10 cellular contexts compared by ENCODE assay signal in the genomic region with DNA sequence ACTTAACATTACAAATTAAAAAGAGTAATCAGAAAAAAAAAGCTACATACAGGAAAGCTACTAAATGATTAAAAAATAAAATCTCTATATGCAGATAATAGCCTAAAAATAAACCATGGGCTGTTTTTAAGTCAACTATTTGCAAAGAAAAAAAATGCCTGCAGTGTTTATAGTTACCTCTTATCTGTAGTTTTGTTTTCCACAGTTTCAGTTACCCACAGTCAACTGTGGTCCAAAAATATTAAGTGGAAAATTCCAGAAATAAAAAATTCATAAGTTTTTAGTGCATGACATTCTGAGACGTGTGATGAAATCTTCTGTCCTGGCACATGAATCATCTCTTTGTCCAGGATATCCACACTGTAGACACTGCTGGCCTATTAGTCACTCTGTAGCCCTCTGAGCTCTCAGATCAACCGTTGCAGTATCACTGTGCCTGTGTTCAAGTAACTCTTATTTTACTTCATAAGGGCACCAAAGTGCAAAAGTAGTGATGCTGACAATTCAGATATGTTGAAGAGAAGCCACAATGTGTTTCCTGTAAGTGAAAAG. TPM values are rescaled to one million over a fixed set of nuclear protein-coding genes. Genes with fewer than 3 reads are reported as not detected.
A peak's percentile ranks its signal among the peaks of the same experiment; 100 is the strongest.
DNase-seq lines count a peak whose midpoint lies in the region; ATAC-seq and TF ChIP-seq lines count a peak whose summit lies in the region.
"Had no signal": no experiment of that assay in that cellular context is flagged by ENCODE, and none has a peak within 500 bp of the region (broad histone marks: within the 10 kb centered on the region; RNA-seq: fewer than 3 reads in every experiment).

No MANE protein-coding gene starts in this region.

- TF ChIP-seq CTCF in foreskin fibroblast (IDR thresholded peaks at IDR 0.05; ENCODE audit: low read depth, low read length): no peak

- H3K4me3 ChIP-seq in foreskin fibroblast (ENCODE audit: low read depth in 1 of 2, low read length in 2 of 2): no peak overlapping the region

- peak; percentile 99 for ATAC-seq in SK-N-SH treated with all-trans-retinoic acid at 6 μM for 48 hours
- ATAC-seq in HG02642 (IDR thresholded peaks at IDR 0.05; ENCODE audit: poor library complexity, unreplicated experiment): no peak
- no peak for ATAC-seq in GM18907 (IDR thresholded peaks at IDR 0.05; ENCODE audit: unreplicated experiment)
- ATAC-seq: activated naive CD4-positive, alpha-beta T cell treated with anti-CD3 and anti-CD28 coated beads, Interleukin-2, amount 50 U/mL, for 72 hours had no signal

- peak; percentile 70 for DNase-seq in GM04504 (ENCODE audit: low read depth)
- peak; percentile 82 to 91 for DNase-seq in foreskin fibroblast
- peak; percentile 45 for DNase-seq in pulmonary artery endothelial cell (ENCODE audit: low read depth, low spot score)
- DNase-seq in DMS79 treated with DMSO at 0.1 percent for 48 hours (lab: John Stamatoyannopoulos, UW): no peak
- no peak for DNase-seq in activated CD8-positive, alpha-beta memory T cell treated with anti-CD3 and anti-CD28 coated beads, Interleukin-2, amount 50 U/mL, for 4 hours
- DNase-seq: NCI-H1092 treated with DMSO at 0.1 percent for 48 hours had no signal

TF ChIP-seq in SK-N-SH treated with all-trans-retinoic acid at 6 μM for 48 hours, 23 proteins besides CTCF, POLR2A, EP300 and RAD21:
- TF ChIP-seq TOX (CRISPR knock-in tag; IDR thresholded peaks at IDR 0.05; ENCODE audit: borderline replicate concordance): no peak
- peak; percentile 42; the same call in 1 of the 2 replicates for TF ChIP-seq ISL1 (CRISPR knock-in tag; IDR thresholded peaks at IDR 0.05)
- TF ChIP-seq, protein P1, sequence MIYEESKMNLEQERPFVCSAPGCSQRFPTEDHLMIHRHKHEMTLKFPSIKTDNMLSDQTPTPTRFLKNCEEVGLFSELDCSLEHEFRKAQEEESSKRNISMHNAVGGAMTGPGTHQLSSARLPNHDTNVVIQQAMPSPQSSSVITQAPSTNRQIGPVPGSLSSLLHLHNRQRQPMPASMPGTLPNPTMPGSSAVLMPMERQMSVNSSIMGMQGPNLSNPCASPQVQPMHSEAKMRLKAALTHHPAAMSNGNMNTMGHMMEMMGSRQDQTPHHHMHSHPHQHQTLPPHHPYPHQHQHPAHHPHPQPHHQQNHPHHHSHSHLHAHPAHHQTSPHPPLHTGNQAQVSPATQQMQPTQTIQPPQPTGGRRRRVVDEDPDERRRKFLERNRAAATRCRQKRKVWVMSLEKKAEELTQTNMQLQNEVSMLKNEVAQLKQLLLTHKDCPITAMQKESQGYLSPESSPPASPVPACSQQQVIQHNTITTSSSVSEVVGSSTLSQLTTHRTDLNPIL (CRISPR knock-in tag; IDR thresholded peaks at IDR 0.05; ENCODE audit: low read depth): peak; percentile 14; the same call in 1 of the 2 replicates
- TF ChIP-seq, protein P2, sequence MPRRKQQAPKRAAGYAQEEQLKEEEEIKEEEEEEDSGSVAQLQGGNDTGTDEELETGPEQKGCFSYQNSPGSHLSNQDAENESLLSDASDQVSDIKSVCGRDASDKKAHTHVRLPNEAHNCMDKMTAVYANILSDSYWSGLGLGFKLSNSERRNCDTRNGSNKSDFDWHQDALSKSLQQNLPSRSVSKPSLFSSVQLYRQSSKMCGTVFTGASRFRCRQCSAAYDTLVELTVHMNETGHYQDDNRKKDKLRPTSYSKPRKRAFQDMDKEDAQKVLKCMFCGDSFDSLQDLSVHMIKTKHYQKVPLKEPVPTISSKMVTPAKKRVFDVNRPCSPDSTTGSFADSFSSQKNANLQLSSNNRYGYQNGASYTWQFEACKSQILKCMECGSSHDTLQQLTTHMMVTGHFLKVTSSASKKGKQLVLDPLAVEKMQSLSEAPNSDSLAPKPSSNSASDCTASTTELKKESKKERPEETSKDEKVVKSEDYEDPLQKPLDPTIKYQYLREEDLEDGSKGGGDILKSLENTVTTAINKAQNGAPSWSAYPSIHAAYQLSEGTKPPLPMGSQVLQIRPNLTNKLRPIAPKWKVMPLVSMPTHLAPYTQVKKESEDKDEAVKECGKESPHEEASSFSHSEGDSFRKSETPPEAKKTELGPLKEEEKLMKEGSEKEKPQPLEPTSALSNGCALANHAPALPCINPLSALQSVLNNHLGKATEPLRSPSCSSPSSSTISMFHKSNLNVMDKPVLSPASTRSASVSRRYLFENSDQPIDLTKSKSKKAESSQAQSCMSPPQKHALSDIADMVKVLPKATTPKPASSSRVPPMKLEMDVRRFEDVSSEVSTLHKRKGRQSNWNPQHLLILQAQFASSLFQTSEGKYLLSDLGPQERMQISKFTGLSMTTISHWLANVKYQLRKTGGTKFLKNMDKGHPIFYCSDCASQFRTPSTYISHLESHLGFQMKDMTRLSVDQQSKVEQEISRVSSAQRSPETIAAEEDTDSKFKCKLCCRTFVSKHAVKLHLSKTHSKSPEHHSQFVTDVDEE (CRISPR knock-in tag; IDR thresholded peaks at IDR 0.05): no peak

RNA-seq across cellular contexts. Expression of a gene that starts 59.2 kb away (rescaled TPM):
- 32.3 and 32.6 TPM in 2 replicates for total RNA-seq in pulmonary artery endothelial cell

Comparison
In these comparisons a context has a peak if more than half of its experiments do, and no peak if none do; other contexts are left out.
1. DNase-seq: peak in GM04504 (single experiment), foreskin fibroblast (2 of 2) and pulmonary artery endothelial cell (single experiment); none in DMS79 treated with DMSO at 0.1 percent for 48 hours (single experiment) and activated CD8-positive, alpha-beta memory T cell treated with anti-CD3 and anti-CD28 coated beads, Interleukin-2, amount 50 U/mL, for 4 hours (single experiment).